1 cellular context compared by ENCODE assay signal in the genomic region with DNA sequence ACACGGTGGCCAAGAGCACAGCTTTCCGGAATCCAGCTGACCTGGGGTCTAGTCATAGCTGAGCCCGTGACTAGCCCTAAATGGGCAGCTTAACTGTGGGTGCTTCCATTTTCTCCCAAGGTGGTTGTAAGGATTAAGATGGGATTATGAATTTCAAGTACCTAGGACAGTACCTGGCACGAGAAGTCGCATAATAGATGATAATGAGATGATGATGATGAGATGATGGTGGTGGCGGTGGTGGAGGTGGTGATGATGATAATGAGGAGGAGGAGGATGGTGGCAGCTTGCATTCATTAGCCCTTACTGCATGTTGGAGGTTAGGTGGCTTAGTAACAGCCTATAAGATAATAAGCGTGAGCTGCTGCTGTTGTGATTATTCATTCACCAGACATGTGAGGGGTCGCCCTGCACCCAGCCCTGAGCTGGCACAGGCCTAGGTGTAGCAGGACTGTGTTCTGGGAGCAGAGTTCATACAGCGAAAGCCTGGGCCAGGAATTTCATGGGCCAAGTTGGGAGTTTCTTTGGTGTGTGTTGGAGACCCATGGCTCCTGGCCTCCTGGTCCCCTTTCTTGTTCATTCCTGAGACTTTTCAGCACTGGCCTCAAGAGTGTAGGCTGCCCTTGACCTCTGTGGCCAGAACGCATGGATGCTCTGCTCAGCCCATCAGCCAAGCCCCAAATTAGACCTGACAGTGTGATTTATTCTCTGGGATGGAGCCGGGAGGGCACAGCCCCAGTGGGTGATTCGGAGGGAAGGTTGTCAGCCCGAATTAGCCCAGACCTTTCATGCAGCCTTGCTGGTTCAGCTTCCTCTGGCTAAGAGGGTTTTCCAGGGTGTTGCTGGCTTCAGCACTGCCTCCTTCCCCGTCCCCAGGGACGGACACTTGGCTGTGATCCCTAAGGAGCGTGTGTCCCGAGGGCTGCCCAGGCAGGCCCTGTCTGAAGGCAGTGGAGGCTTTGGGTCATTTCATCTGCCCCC.
TF ChIP-seq lines count a peak whose summit lies in the region.

No MANE protein-coding gene starts in this region.

TF ChIP-seq in SK-N-SH, 30 proteins besides CTCF, POLR2A, EP300 and RAD21 (continued from another document):
- TF ChIP-seq, protein P1, sequence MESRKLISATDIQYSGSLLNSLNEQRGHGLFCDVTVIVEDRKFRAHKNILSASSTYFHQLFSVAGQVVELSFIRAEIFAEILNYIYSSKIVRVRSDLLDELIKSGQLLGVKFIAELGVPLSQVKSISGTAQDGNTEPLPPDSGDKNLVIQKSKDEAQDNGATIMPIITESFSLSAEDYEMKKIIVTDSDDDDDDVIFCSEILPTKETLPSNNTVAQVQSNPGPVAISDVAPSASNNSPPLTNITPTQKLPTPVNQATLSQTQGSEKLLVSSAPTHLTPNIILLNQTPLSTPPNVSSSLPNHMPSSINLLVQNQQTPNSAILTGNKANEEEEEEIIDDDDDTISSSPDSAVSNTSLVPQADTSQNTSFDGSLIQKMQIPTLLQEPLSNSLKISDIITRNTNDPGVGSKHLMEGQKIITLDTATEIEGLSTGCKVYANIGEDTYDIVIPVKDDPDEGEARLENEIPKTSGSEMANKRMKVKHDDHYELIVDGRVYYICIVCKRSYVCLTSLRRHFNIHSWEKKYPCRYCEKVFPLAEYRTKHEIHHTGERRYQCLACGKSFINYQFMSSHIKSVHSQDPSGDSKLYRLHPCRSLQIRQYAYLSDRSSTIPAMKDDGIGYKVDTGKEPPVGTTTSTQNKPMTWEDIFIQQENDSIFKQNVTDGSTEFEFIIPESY (IDR thresholded peaks at IDR 0.05; ENCODE audit: borderline replicate concordance, low read depth) = 0 out of 2 replicates have a peak, but pooled peaks have one; percentile 14
- no peak for TF ChIP-seq MXI1 (IDR thresholded peaks at IDR 0.05; ENCODE audit: low read depth, low read length)
- no peak for TF ChIP-seq SMC3 (IDR thresholded peaks at IDR 0.05; ENCODE audit: low read depth, low read length)
- no peak for TF ChIP-seq USF1 (IDR thresholded peaks at IDR 0.05; ENCODE audit: borderline replicate concordance, low read depth)
- TF ChIP-seq, protein P2, sequence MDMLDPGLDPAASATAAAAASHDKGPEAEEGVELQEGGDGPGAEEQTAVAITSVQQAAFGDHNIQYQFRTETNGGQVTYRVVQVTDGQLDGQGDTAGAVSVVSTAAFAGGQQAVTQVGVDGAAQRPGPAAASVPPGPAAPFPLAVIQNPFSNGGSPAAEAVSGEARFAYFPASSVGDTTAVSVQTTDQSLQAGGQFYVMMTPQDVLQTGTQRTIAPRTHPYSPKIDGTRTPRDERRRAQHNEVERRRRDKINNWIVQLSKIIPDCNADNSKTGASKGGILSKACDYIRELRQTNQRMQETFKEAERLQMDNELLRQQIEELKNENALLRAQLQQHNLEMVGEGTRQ (IDR thresholded peaks at IDR 0.05; ENCODE audit: borderline replicate concordance, low read depth, low read length) = no peak
- TF ChIP-seq FOXJ3 (CRISPR knock-in tag; IDR thresholded peaks at IDR 0.05) = no peak
- no peak for TF ChIP-seq ELF1 (IDR thresholded peaks at IDR 0.05)
- peak; percentile 19; the same call in 1 of the 2 replicates for TF ChIP-seq FOSL2 (IDR thresholded peaks at IDR 0.05; ENCODE audit: borderline replicate concordance, low read depth)
- TF ChIP-seq MEF2A (IDR thresholded peaks at IDR 0.05; ENCODE audit: borderline replicate concordance, low read depth) = no peak
- no peak for TF ChIP-seq SIN3A (IDR thresholded peaks at IDR 0.05; ENCODE audit: borderline replicate concordance, low read depth, low read length)
- TF ChIP-seq, protein P3, sequence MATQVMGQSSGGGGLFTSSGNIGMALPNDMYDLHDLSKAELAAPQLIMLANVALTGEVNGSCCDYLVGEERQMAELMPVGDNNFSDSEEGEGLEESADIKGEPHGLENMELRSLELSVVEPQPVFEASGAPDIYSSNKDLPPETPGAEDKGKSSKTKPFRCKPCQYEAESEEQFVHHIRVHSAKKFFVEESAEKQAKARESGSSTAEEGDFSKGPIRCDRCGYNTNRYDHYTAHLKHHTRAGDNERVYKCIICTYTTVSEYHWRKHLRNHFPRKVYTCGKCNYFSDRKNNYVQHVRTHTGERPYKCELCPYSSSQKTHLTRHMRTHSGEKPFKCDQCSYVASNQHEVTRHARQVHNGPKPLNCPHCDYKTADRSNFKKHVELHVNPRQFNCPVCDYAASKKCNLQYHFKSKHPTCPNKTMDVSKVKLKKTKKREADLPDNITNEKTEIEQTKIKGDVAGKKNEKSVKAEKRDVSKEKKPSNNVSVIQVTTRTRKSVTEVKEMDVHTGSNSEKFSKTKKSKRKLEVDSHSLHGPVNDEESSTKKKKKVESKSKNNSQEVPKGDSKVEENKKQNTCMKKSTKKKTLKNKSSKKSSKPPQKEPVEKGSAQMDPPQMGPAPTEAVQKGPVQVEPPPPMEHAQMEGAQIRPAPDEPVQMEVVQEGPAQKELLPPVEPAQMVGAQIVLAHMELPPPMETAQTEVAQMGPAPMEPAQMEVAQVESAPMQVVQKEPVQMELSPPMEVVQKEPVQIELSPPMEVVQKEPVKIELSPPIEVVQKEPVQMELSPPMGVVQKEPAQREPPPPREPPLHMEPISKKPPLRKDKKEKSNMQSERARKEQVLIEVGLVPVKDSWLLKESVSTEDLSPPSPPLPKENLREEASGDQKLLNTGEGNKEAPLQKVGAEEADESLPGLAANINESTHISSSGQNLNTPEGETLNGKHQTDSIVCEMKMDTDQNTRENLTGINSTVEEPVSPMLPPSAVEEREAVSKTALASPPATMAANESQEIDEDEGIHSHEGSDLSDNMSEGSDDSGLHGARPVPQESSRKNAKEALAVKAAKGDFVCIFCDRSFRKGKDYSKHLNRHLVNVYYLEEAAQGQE (IDR thresholded peaks at IDR 0.05; ENCODE audit: low read depth, low read length) = peak; percentile 80
- no peak for TF ChIP-seq GABPA (IDR thresholded peaks at IDR 0.05; ENCODE audit: low read depth)
- TF ChIP-seq RXRA (IDR thresholded peaks at IDR 0.05; ENCODE audit: borderline replicate concordance, low read depth) = peak; percentile 90
- no peak for TF ChIP-seq NFIC (IDR thresholded peaks at IDR 0.05; ENCODE audit: borderline replicate concordance)
- TF ChIP-seq, protein P4, sequence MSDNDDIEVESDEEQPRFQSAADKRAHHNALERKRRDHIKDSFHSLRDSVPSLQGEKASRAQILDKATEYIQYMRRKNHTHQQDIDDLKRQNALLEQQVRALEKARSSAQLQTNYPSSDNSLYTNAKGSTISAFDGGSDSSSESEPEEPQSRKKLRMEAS (IDR thresholded peaks at IDR 0.05; ENCODE audit: low read depth) = no peak; the same call in 1 of the 2 replicates
- TF ChIP-seq EZH2phosphoT487 (IDR thresholded peaks at IDR 0.05; ENCODE audit: borderline replicate concordance, low read depth) = no peak
- no peak for TF ChIP-seq FOXM1 (IDR thresholded peaks at IDR 0.05; ENCODE audit: low read depth)
- TF ChIP-seq TAF1 (IDR thresholded peaks at IDR 0.05; ENCODE audit: borderline replicate concordance, low read depth, low read length) = no peak
- TF ChIP-seq CHD2 (IDR thresholded peaks at IDR 0.05; ENCODE audit: low read length, partially characterized antibody) = no peak
